8 cellular contexts compared by ENCODE assay signal in genomic region chr14:88791629-88792571, GRCh38. TPM values are rescaled to one million over a fixed set of nuclear protein-coding genes. Genes with fewer than 3 reads are reported as not detected.
DNase-seq lines count a peak whose midpoint lies in the region; ATAC-seq lines count a peak whose summit lies in the region.

No MANE protein-coding gene starts in this region.

- no peaks in the 10 kb centered on the region for H3K27me3 ChIP-seq in effector memory CD4-positive, alpha-beta T cell (replicated peaks; ENCODE audit: control insufficient read depth, insufficient read depth, low read length, poor library complexity, severe bottlenecking)
- H3K27me3 ChIP-seq in mononuclear cell (ENCODE audit: insufficient read depth, low read length) (peaks cover 23% of the 10 kb centered on the region), subcutaneous abdominal adipose tissue (ENCODE audit: control insufficient read depth in 5 of 5, insufficient read depth in 4 of 5, low read length in 5 of 5) (no peaks in the 10 kb centered on the region)

- no peaks in the 10 kb centered on the region for H3K36me3 ChIP-seq in effector memory CD4-positive, alpha-beta T cell (ENCODE audit: control insufficient read depth, insufficient read depth, low read length)
- no peaks in the 10 kb centered on the region for H3K36me3 ChIP-seq in subcutaneous abdominal adipose tissue (ENCODE audit: control insufficient read depth in 5 of 5, insufficient read depth in 5 of 5, low read length in 5 of 5)

- H3K27ac ChIP-seq in effector memory CD4-positive, alpha-beta T cell (ENCODE audit: insufficient read depth, low read length, poor library complexity, severe bottlenecking) = peak overlapping the region; percentile 68
- no peak overlapping the region for H3K27ac ChIP-seq in subcutaneous abdominal adipose tissue (ENCODE audit: low read depth, low read length)

- peaks cover 7% of the 10 kb centered on the region for H3K4me1 ChIP-seq in effector memory CD4-positive, alpha-beta T cell (ENCODE audit: control insufficient read depth, insufficient read depth, low read length, poor library complexity, severe bottlenecking)
- H3K4me1 ChIP-seq in mononuclear cell (ENCODE audit: insufficient read depth, low read length) (peaks cover 12% of the 10 kb centered on the region), subcutaneous abdominal adipose tissue (ENCODE audit: control insufficient read depth in 5 of 5, insufficient read depth in 5 of 5, low read length in 5 of 5) (peaks cover 0 to 15% (median 13%) of the 10 kb centered on the region in 5 donors)

- peaks cover 33% of the 10 kb centered on the region for H3K27me3 Mint-ChIP-seq in T-helper 1 cell treated with Interleukin-12 subunit alpha and Interleukin-12 subunit beta and Interleukin-4 antibody, amounts not matched to agents 30 μg/mL and 1 μg/mL, for 36 hours (ENCODE audit: low read depth)

- no peaks in the 10 kb centered on the region for H3K36me3 Mint-ChIP-seq in T-helper 1 cell treated with Interleukin-12 subunit alpha and Interleukin-12 subunit beta and Interleukin-4 antibody, amounts not matched to agents 30 μg/mL and 1 μg/mL, for 36 hours (ENCODE audit: low read depth)

- peak overlapping the region; percentile 82 for H3K4me3 Mint-ChIP-seq in T-helper 1 cell treated with Interleukin-12 subunit alpha and Interleukin-12 subunit beta and Interleukin-4 antibody, amounts not matched to agents 30 μg/mL and 1 μg/mL, for 36 hours

- ATAC-seq in HG03196 (IDR thresholded peaks at IDR 0.05; ENCODE audit: unreplicated experiment) (peak; percentile 8), HG03097 (IDR thresholded peaks at IDR 0.05; ENCODE audit: low FRiP score, unreplicated experiment) (no peak)

- H3K9me3 Mint-ChIP-seq in T-helper 1 cell treated with Interleukin-12 subunit alpha and Interleukin-12 subunit beta and Interleukin-4 antibody, amounts not matched to agents 30 μg/mL and 1 μg/mL, for 36 hours = no peaks in the 10 kb centered on the region

- peak overlapping the region in 3 of 5 donors; percentile 41 to 69 (median 62) for H3K9ac ChIP-seq in subcutaneous abdominal adipose tissue (ENCODE audit: low read length in 5 of 5)

- peaks cover 16% of the 10 kb centered on the region for H3K4me1 Mint-ChIP-seq in T-helper 1 cell treated with Interleukin-12 subunit alpha and Interleukin-12 subunit beta and Interleukin-4 antibody, amounts not matched to agents 30 μg/mL and 1 μg/mL, for 36 hours (ENCODE audit: low read depth)

- no peaks in the 10 kb centered on the region for H3K9me3 ChIP-seq in effector memory CD4-positive, alpha-beta T cell (ENCODE audit: control insufficient read depth, low read length)
- H3K9me3 ChIP-seq in mononuclear cell (ENCODE audit: low read depth, low read length) (no peaks in the 10 kb centered on the region), subcutaneous abdominal adipose tissue (ENCODE audit: control insufficient read depth in 5 of 5, low read length in 5 of 5) (no peaks in the 10 kb centered on the region)

- no peak for DNase-seq in effector memory CD4-positive, alpha-beta T cell
- DNase-seq in LoVo (ENCODE audit: low spot score) = no peak

- peak overlapping the region; percentile 52 for H3K27ac Mint-ChIP-seq in T-helper 1 cell treated with Interleukin-12 subunit alpha and Interleukin-12 subunit beta and Interleukin-4 antibody, amounts not matched to agents 30 μg/mL and 1 μg/mL, for 36 hours

- H3K4me3 ChIP-seq in GM08714 (ENCODE audit: low read length) (peak overlapping the region; percentile 53), mononuclear cell (ENCODE audit: low read length) (peak overlapping the region; percentile 41), subcutaneous abdominal adipose tissue (ENCODE audit: low read depth in 1 of 5, low read length in 5 of 5) (peak overlapping the region; percentile 29 to 84 (median 76))
- H3K4me3 ChIP-seq in effector memory CD4-positive, alpha-beta T cell (ENCODE audit: insufficient read depth, low read depth, low read length, poor library complexity, severe bottlenecking) = peak overlapping the region; percentile 65

RNA-seq across cellular contexts. Expression of gene EML5, which starts 0.9 kb away (rescaled TPM):
- 3.8 TPM for total RNA-seq in mononuclear cell

RNA-seq across cellular contexts. Expression of gene TTC8, which starts 32.6 kb away (rescaled TPM):
- total RNA-seq in mononuclear cell = 2.0 TPM
